ENCODE assay signal across 12 cellular contexts in genomic region chr10:3761916-3762708, GRCh38. TPM values are rescaled to one million over a fixed set of nuclear protein-coding genes. Genes with fewer than 3 reads are reported as not detected.
DNase-seq lines count a peak whose midpoint lies in the region; ATAC-seq, FAIRE-seq and TF ChIP-seq lines count a peak whose summit lies in the region.
"Had no signal": no experiment of that assay in that cellular context is flagged by ENCODE, and none has a peak within 500 bp of the region (broad histone marks: within the 10 kb centered on the region; RNA-seq: fewer than 3 reads in every experiment).

No MANE protein-coding gene starts in this region.

- no peak for ATAC-seq in HG03196 (IDR thresholded peaks at IDR 0.05; ENCODE audit: unreplicated experiment)
- ATAC-seq: right lobe of liver had no signal

- peaks cover 8% of the 10 kb centered on the region for H3K36me3 Mint-ChIP-seq in activated CD4-positive, alpha-beta T cell treated with anti-CD3 and anti-CD28 coated beads, Interleukin-2, amount 10 ng/mL, durations not matched to agents 24 days and 14 days (ENCODE audit: low read depth)
- H3K36me3 Mint-ChIP-seq in chondrocyte (ENCODE audit: low read depth) = no peaks in the 10 kb centered on the region

- H3K4me1 ChIP-seq in esophagus (ENCODE audit: control insufficient read depth in 2 of 2, insufficient read depth in 2 of 2, low read length in 1 of 2) = peaks cover 6 to 7% of the 10 kb centered on the region in 2 donors

- H3K4me1 Mint-ChIP-seq in activated CD4-positive, alpha-beta T cell treated with anti-CD3 and anti-CD28 coated beads, Interleukin-2, amount 10 ng/mL, durations not matched to agents 24 days and 14 days = peaks cover 88% of the 10 kb centered on the region
- peaks cover 32% of the 10 kb centered on the region for H3K4me1 Mint-ChIP-seq in chondrocyte (ENCODE audit: low read depth)

- peak; percentile 98 for FAIRE-seq in RCC 7860 (lab: Jason Lieb, UNC)
- FAIRE-seq: A204.1 had no signal

- H3K27ac Mint-ChIP-seq in activated CD4-positive, alpha-beta T cell treated with anti-CD3 and anti-CD28 coated beads, Interleukin-2, amount 10 ng/mL, durations not matched to agents 24 days and 14 days = peak overlapping the region; percentile 27
- H3K27ac Mint-ChIP-seq in chondrocyte (ENCODE audit: unreplicated experiment) = no peak overlapping the region

- WGBS in esophagus, 2 donors = 69 to 73% methylated on average over 6 of the region's 6 CpGs

- H3K27ac ChIP-seq in esophagus (ENCODE audit: low read depth in 2 of 2, low read length in 1 of 2) = peak overlapping the region; percentile 91 to 94
- H3K27ac ChIP-seq: right lobe of liver had no signal

- peak overlapping the region in 1 of 2 donors; percentile 1 for H3K4me3 ChIP-seq in esophagus (ENCODE audit: low read depth in 1 of 2, low read length in 2 of 2)
- H3K4me3 ChIP-seq: right lobe of liver had no signal

- peaks cover 4% of the 10 kb centered on the region for H3K9me3 Mint-ChIP-seq in activated CD4-positive, alpha-beta T cell treated with anti-CD3 and anti-CD28 coated beads, Interleukin-2, amount 10 ng/mL, durations not matched to agents 24 days and 14 days
- no peaks in the 10 kb centered on the region for H3K9me3 Mint-ChIP-seq in chondrocyte (ENCODE audit: low read depth)

- no peaks in the 10 kb centered on the region for H3K27me3 ChIP-seq in esophagus (ENCODE audit: control insufficient read depth in 1 of 2, insufficient read depth in 2 of 2, low read length in 2 of 2)
- H3K27me3 ChIP-seq: right lobe of liver, vagina had no signal

- intact Hi-C loops in activated CD4-positive, alpha-beta T cell treated with anti-CD3 and anti-CD28 coated beads, Interleukin-2, amount 10 ng/mL, durations not matched to agents 24 days and 14 days (cut with micrococcal nuclease) = no loop called here

- H3K9me3 ChIP-seq in esophagus (ENCODE audit: control insufficient read depth in 2 of 2, insufficient read depth in 1 of 2, low read depth in 1 of 2, low read length in 1 of 2) = no peaks in the 10 kb centered on the region
- H3K9me3 ChIP-seq: right lobe of liver, vagina had no signal

- H3K36me3 ChIP-seq in esophagus (ENCODE audit: control insufficient read depth in 2 of 2, insufficient read depth in 2 of 2, low read length in 1 of 2) = no peaks in the 10 kb centered on the region
- H3K36me3 ChIP-seq: right lobe of liver, vagina had no signal

- no peak for DNase-seq in activated CD4-positive, alpha-beta T cell treated with anti-CD3 and anti-CD28 coated beads, Interleukin-2, amount 10 ng/mL, durations not matched to agents 24 days and 14 days
- DNase-seq in activated CD4-positive, alpha-beta T cell treated with anti-CD3 and anti-CD28 coated beads for 1 hour = no peak
- DNase-seq in RCC 7860 (ENCODE audit: low spot score) = peak; percentile 98
- peak; percentile 99 for DNase-seq in renal cortical epithelial cell (ENCODE audit: low read depth)
- no peak for DNase-seq in NCI-H510A (lab: John Stamatoyannopoulos, UW)
- no peak for DNase-seq in chondrocyte (ENCODE audit: low spot score)
- DNase-seq: NCI-H526 treated with DMSO at 0.1 percent for 48 hours had no signal

- TF ChIP-seq CTCF in chondrocyte (IDR thresholded peaks at IDR 0.05) = no peak

- H3K27me3 Mint-ChIP-seq in activated CD4-positive, alpha-beta T cell treated with anti-CD3 and anti-CD28 coated beads, Interleukin-2, amount 10 ng/mL, durations not matched to agents 24 days and 14 days = no peaks in the 10 kb centered on the region
- H3K27me3 Mint-ChIP-seq in chondrocyte (ENCODE audit: low read depth) = no peaks in the 10 kb centered on the region

- H3K4me3 Mint-ChIP-seq in activated CD4-positive, alpha-beta T cell treated with anti-CD3 and anti-CD28 coated beads, Interleukin-2, amount 10 ng/mL, durations not matched to agents 24 days and 14 days = no peak overlapping the region
- no peak overlapping the region for H3K4me3 Mint-ChIP-seq in chondrocyte (ENCODE audit: unreplicated experiment)

RNA-seq across cellular contexts. Expression of gene KLF6, which starts 22.9 kb away (rescaled TPM):
- total RNA-seq in activated CD4-positive, alpha-beta T cell treated with anti-CD3 and anti-CD28 coated beads, Interleukin-2, amount 10 ng/mL, durations not matched to agents 24 days and 14 days = 116 and 127 TPM in 2 replicates
- polyA plus RNA-seq in esophagus = 10 to 100 TPM; 41.6 to 44.7 TPM
- total RNA-seq in renal cortical epithelial cell (112 and 126 TPM in 2 replicates), chondrocyte (201 to 355 TPM (median 330 TPM) in 3 replicates)

Comparison
In these comparisons a context has a peak if more than half of its experiments do, and no peak if none do; other contexts are left out.
1. DNase-seq: peak in RCC 7860 (single experiment) and renal cortical epithelial cell (single experiment); none in activated CD4-positive, alpha-beta T cell treated with anti-CD3 and anti-CD28 coated beads, Interleukin-2, amount 10 ng/mL, durations not matched to agents 24 days and 14 days (single experiment), activated CD4-positive, alpha-beta T cell treated with anti-CD3 and anti-CD28 coated beads for 1 hour (single experiment), NCI-H510A (single experiment) and chondrocyte (single experiment).